In the genomic region with DNA sequence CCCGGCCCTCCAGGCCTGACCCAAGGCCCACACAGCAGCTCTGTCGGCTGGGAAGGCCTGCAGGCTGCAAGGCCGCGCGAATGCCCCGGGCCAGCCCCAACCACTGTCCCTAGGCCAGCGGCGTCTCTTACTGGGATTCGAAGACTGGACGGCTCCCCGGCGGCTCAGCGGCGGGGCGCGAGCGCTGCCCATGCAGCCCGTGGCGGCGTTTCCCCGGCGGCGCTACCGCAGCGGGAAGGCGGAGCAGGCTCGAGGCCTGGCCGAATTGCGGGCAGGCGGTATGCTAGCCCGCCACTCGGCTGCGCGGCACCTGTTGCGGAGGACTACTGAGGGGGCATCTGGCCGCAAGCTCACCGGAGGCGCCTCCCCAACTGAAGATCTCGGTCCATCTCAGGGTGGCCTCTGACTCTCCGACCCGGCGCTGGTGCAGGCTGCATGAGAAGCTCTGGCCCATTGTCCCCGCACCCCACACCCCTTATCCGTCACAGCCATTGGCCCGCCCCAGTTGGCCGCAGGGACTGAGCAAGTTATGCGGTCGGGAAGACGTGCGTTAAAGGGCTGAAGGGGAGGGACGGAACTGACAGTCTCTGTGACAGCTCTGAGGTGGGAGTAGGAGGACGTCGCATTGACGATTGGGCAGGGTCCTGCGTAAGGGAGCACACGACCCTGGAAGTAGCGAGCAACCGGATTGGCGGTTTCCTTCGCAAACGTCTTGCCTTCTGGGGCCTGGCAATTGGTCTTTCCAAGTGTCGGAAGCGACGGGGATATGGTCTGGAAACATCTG, we compare ENCODE assay signal across 7 cellular contexts.
DNase-seq lines count a peak whose midpoint lies in the region; ATAC-seq and TF ChIP-seq lines count a peak whose summit lies in the region.

No MANE protein-coding gene starts in this region.

- H3K4me3 ChIP-seq in HCT116 (replicated peaks in 1 of 2; ENCODE audit: low read depth in 1 of 2, low read length in 2 of 2), result peak overlapping the region; percentile 32 to 43
- peak overlapping the region in 7 of 12 donors; percentile 64 to 86 (median 76) for H3K4me3 ChIP-seq in heart left ventricle

- H3K27me3 ChIP-seq in HCT116 (ENCODE audit: insufficient read depth, low read length) (no peaks in the 10 kb centered on the region), heart left ventricle (no peaks in the 10 kb centered on the region)

- peaks cover 7% of the 10 kb centered on the region for H3K27me3 Mint-ChIP-seq in WTC11 (ENCODE audit: low read depth)

- H3K36me3 Mint-ChIP-seq in WTC11, result no peaks in the 10 kb centered on the region

- H3K9me2 ChIP-seq in HCT116 (ENCODE audit: insufficient read depth), result no peaks in the 10 kb centered on the region

- H3K4me3 Mint-ChIP-seq in WTC11, result peak overlapping the region; percentile 74

- TF ChIP-seq CTCF in HCT116 (IDR thresholded peaks at IDR 0.05 in 2 of 3, conservative IDR thresholded peaks at IDR 0.05 in 1 of 3; ENCODE audit: borderline replicate concordance in 1 of 3, insufficient read depth in 1 of 3, low read depth in 2 of 3, low read length in 2 of 3), result no peak
- TF ChIP-seq CTCF in WTC11 (IDR thresholded peaks at IDR 0.05), result no peak
- TF ChIP-seq CTCF in heart left ventricle (IDR thresholded peaks at IDR 0.05), result no peak

- no peak for TF ChIP-seq RAD21 in HCT116 (IDR thresholded peaks at IDR 0.05; ENCODE audit: low read depth)

- ATAC-seq in HCT116 (peak; percentile 41), WTC11 (peak; percentile 66), heart left ventricle (peak in 2 of 4 donors; percentile 84 to 88), GM18867 (IDR thresholded peaks at IDR 0.05; ENCODE audit: unreplicated experiment) (no peak)

- RAD21 ChIA-PET in HCT116 (lab: Charles Lee; ENCODE audit: low non-redundant PET in 1 of 2, low total read pairs in 2 of 2, uncharacterized antibody in 2 of 2, unreplicated experiment in 2 of 2), result no interaction called here

- no peaks in the 10 kb centered on the region for H3K4me1 ChIP-seq in HCT116 (ENCODE audit: control insufficient read depth in 1 of 2, insufficient read depth in 2 of 2, low read length in 2 of 2)
- peaks cover 0 to 5% (median 0%) of the 10 kb centered on the region in 12 donors for H3K4me1 ChIP-seq in heart left ventricle

- no peaks in the 10 kb centered on the region for H3K9me3 Mint-ChIP-seq in WTC11

- WGBS in heart left ventricle, 4 donors, result 1% methylated on average over 64 of the region's 64 CpGs; no CpG with 5 or more reads in 2 of the 4 donors

- H3K36me3 ChIP-seq in HCT116 (ENCODE audit: control insufficient read depth in 1 of 2, insufficient read depth in 2 of 2, low read length in 2 of 2) (no peaks in the 10 kb centered on the region), heart left ventricle (no peaks in the 10 kb centered on the region)

- DNase-seq in HCT116 (ENCODE audit: low read depth, low spot score) (no peak), WTC11 (ENCODE audit: low spot score) (peak; percentile 42), heart left ventricle (peak in 3 of 5 donors; percentile 64 to 71 (median 66)), NCI-H510A treated with DMSO at 0.1 percent for 48 hours (lab: John Stamatoyannopoulos, UW) (no peak), RKO (ENCODE audit: low spot score) (no peak)
- DNase-seq in stimulated activated CD8-positive, alpha-beta memory T cell treated with anti-CD3 and anti-CD28 coated beads, Interleukin-4, amount 100 ng/mL, for 48 hours, result peak; percentile 59

- H3K4me1 Mint-ChIP-seq in WTC11, result peaks cover 21% of the 10 kb centered on the region

- no peaks in the 10 kb centered on the region for H4K20me1 ChIP-seq in HCT116 (ENCODE audit: insufficient read depth)

- no peak overlapping the region for H2AFZ ChIP-seq in HCT116 (ENCODE audit: low read depth, low read length, poor library complexity, severe bottlenecking)

- intact Hi-C loops in HCT116 (cut with micrococcal nuclease) (no loop called here), heart left ventricle (cut with DNase I) (loop anchor here in 1 of 10 donors (10.0 kb wide), 1 partner anchor 62 kb away; no protein-coding TSS in a partner anchor)

- peak overlapping the region; percentile 42 for H3K4me2 ChIP-seq in HCT116 (ENCODE audit: low read length)

- TF ChIP-seq POLR2A in HCT116 (IDR thresholded peaks at IDR 0.05; ENCODE audit: borderline replicate concordance, extremely low read depth, insufficient read depth, insufficient read length) (no peak), heart left ventricle (IDR thresholded peaks at IDR 0.05) (no peak)

- CTCF ChIA-PET in HCT116 (lab: Charles Lee) (no interaction called here), WTC11 (lab: Charles Lee) (interaction anchor here (1.0 to 1.2 kb wide), 2 partner anchors 35 to 217 kb away, joined by 4 to 5 read pairs; no protein-coding TSS in a partner anchor)

- H3K9me3 ChIP-seq in HCT116 (ENCODE audit: control insufficient read depth in 1 of 2, insufficient read depth in 1 of 2, low read depth in 1 of 2, low read length in 2 of 2) (no peaks in the 10 kb centered on the region), heart left ventricle (no peaks in the 10 kb centered on the region)

- no TSS peak for BruUV-seq in HCT116 (replicated peaks; lab: Mats Ljungman, UMichigan)

- POLR2A ChIA-PET in HCT116 (lab: Charles Lee), result no interaction called here
- POLR2A ChIA-PET in WTC11 (lab: Charles Lee), result interaction anchor here (1.0 to 2.9 kb wide), 3 partner anchors 34 to 132 kb away, joined by 3 to 13 read pairs (median 5); no protein-coding TSS in a partner anchor

- peak overlapping the region; percentile 40; the same call in 1 of the 2 replicates for H3K9ac ChIP-seq in HCT116 (ENCODE audit: low read length)

- 0 out of 2 replicates have a peak overlapping the region, but pooled peaks have one; percentile 27 for H3K27ac Mint-ChIP-seq in WTC11

- H3K27ac ChIP-seq in HCT116 (ENCODE audit: low read depth, low read length), result no peak overlapping the region
- H3K27ac ChIP-seq in heart left ventricle, result peak overlapping the region in 7 of 12 donors; percentile 66 to 89 (median 83)

- no peaks in the 10 kb centered on the region for H3K79me2 ChIP-seq in HCT116 (ENCODE audit: insufficient read depth, low read length)

TF ChIP-seq in HCT116, 20 proteins besides CTCF, POLR2A, EP300 and RAD21 (continues in another document):
- TF ChIP-seq EZH2 (IDR thresholded peaks at IDR 0.05), result no peak
- TF ChIP-seq EZH2phosphoT487 (IDR thresholded peaks at IDR 0.05; ENCODE audit: borderline replicate concordance), result no peak
- TF ChIP-seq ELF1 (IDR thresholded peaks at IDR 0.05; ENCODE audit: borderline replicate concordance, low read depth), result no peak
- no peak for TF ChIP-seq TCF7L2 (IDR thresholded peaks at IDR 0.05; ENCODE audit: borderline replicate concordance, extremely low read depth, insufficient read depth, insufficient read length)

TF ChIP-seq in WTC11, 78 proteins besides CTCF, POLR2A, EP300 and RAD21:
- TF ChIP-seq, protein P1, sequence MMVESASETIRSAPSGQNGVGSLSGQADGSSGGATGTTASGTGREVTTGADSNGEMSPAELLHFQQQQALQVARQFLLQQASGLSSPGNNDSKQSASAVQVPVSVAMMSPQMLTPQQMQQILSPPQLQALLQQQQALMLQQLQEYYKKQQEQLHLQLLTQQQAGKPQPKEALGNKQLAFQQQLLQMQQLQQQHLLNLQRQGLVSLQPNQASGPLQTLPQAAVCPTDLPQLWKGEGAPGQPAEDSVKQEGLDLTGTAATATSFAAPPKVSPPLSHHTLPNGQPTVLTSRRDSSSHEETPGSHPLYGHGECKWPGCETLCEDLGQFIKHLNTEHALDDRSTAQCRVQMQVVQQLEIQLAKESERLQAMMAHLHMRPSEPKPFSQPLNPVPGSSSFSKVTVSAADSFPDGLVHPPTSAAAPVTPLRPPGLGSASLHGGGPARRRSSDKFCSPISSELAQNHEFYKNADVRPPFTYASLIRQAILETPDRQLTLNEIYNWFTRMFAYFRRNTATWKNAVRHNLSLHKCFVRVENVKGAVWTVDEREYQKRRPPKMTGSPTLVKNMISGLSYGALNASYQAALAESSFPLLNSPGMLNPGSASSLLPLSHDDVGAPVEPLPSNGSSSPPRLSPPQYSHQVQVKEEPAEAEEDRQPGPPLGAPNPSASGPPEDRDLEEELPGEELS (CRISPR knock-in tag; IDR thresholded peaks at IDR 0.05), result peak; percentile 42; the same call in 1 of the 2 replicates
- TF ChIP-seq ZNF423 (CRISPR knock-in tag; IDR thresholded peaks at IDR 0.05), result no peak
- TF ChIP-seq ATF1 (CRISPR knock-in tag; IDR thresholded peaks at IDR 0.05), result no peak
- no peak for TF ChIP-seq CREB1 (CRISPR knock-in tag; IDR thresholded peaks at IDR 0.05)
- TF ChIP-seq ZNF396 (CRISPR knock-in tag; IDR thresholded peaks at IDR 0.05; ENCODE audit: borderline replicate concordance), result no peak
- TF ChIP-seq, protein P2, sequence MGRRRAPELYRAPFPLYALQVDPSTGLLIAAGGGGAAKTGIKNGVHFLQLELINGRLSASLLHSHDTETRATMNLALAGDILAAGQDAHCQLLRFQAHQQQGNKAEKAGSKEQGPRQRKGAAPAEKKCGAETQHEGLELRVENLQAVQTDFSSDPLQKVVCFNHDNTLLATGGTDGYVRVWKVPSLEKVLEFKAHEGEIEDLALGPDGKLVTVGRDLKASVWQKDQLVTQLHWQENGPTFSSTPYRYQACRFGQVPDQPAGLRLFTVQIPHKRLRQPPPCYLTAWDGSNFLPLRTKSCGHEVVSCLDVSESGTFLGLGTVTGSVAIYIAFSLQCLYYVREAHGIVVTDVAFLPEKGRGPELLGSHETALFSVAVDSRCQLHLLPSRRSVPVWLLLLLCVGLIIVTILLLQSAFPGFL (CRISPR knock-in tag; IDR thresholded peaks at IDR 0.05; ENCODE audit: borderline replicate concordance), result no peak

Comparison
In these comparisons a context has a peak if more than half of its experiments do, and no peak if none do; other contexts are left out.
1. DNase-seq: peak in WTC11 (single experiment), heart left ventricle (3 of 5) and stimulated activated CD8-positive, alpha-beta memory T cell treated with anti-CD3 and anti-CD28 coated beads, Interleukin-4, amount 100 ng/mL, for 48 hours (single experiment); none in HCT116 (single experiment), NCI-H510A treated with DMSO at 0.1 percent for 48 hours (single experiment) and RKO (single experiment).